27 cellular contexts compared by ENCODE assay signal in the genomic region with DNA sequence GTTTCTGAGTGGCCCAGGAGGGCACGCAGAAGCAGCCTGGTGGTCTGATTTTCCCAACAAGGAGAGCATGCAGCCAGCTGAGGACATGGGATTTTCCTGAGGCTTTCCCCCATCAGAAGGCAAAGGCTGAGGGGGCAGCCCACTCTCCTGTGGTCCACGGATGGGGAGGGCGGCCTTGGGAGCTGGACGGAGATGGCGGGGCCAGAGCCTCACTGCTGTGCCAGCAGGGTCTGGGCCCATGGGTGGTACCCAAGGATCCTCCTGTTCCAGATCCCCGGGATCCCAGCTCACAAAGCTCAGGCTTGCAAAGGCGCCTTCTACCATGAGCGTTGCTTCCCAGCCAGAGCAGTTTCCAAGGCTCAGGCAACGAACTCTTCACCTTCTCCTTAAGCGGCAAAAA. TPM values are rescaled to one million over a fixed set of nuclear protein-coding genes. Genes with fewer than 3 reads are reported as not detected.
"Had no signal": no experiment of that assay in that cellular context is flagged by ENCODE, and none has a peak within 500 bp of the region (broad histone marks: within the 10 kb centered on the region; RNA-seq: fewer than 3 reads in every experiment).

No MANE protein-coding gene starts in this region.

- H3K4me3 Mint-ChIP-seq: type B pancreatic cell had no signal

- H3K9me3 Mint-ChIP-seq: type B pancreatic cell had no signal

- H3K36me3 Mint-ChIP-seq: type B pancreatic cell had no signal

- ATAC-seq: gastrocnemius medialis; left lung; lower lobe of right lung; right cardiac atrium; stimulated activated naive CD8-positive, alpha-beta T cell treated with anti-CD3 and anti-CD28 coated beads, Interleukin-15, Interleukin-2, amounts not matched to agents 100 U/mL and 50 U/mL, for 24 hours had no signal

- H3K4me1 ChIP-seq: gastrocnemius medialis had no signal

- FAIRE-seq: endometrium, urothelium cell line had no signal

- H3K4me3 ChIP-seq: coronary artery, esophagus muscularis mucosa, gastrocnemius medialis, heart right ventricle, left lung, lower lobe of right lung, ovary, smooth muscle cell, suprapubic skin, thyroid gland had no signal

- H3K36me3 ChIP-seq: esophagus muscularis mucosa, gastrocnemius medialis, heart right ventricle, left lung, lower lobe of right lung, ovary, suprapubic skin, thyroid gland had no signal

- H3K4me2 ChIP-seq: smooth muscle cell had no signal

- H3K9me3 ChIP-seq: esophagus muscularis mucosa, gastrocnemius medialis, heart right ventricle, left lung, lower lobe of right lung, ovary, suprapubic skin, thyroid gland had no signal

- H3K27ac Mint-ChIP-seq: type B pancreatic cell had no signal

- DNase-seq: effector memory CD4-positive, alpha-beta T cell; gastrocnemius medialis; heart right ventricle; hypothalamus; islet precursor cell; lower lobe of right lung; mesenchymal stem cell; midbrain; nucleus accumbens; ovary; stimulated activated CD4-positive, alpha-beta T cell treated with anti-CD3 and anti-CD28 coated beads, Interleukin-2, amount 100 ng/mL, for 48 hours; stimulated activated naive CD8-positive, alpha-beta T cell treated with anti-CD3 and anti-CD28 coated beads, Interleukin-15, Interleukin-2, amounts not matched to agents 100 U/mL and 50 U/mL, for 24 hours; thyroid gland had no signal

- H3K27ac ChIP-seq: coronary artery, epithelial cell of prostate, esophagus muscularis mucosa, gastrocnemius medialis, heart right ventricle, left lung, lower lobe of right lung, ovary, suprapubic skin, thyroid gland had no signal

RNA-seq across cellular contexts. Expression of a gene that starts 50.5 kb away (rescaled TPM):
- total RNA-seq: chondrocyte, dermis microvascular lymphatic vessel endothelial cell, esophagus muscularis mucosa, fibroblast of villous mesenchyme, left lung, lower lobe of right lung, right cardiac atrium, smooth muscle cell, thyroid gland had no signal
- polyA plus RNA-seq: heart right ventricle, neural cell, ovary, right cardiac atrium, smooth muscle cell had no signal
